1 cellular context compared by ENCODE assay signal in the genomic region with DNA sequence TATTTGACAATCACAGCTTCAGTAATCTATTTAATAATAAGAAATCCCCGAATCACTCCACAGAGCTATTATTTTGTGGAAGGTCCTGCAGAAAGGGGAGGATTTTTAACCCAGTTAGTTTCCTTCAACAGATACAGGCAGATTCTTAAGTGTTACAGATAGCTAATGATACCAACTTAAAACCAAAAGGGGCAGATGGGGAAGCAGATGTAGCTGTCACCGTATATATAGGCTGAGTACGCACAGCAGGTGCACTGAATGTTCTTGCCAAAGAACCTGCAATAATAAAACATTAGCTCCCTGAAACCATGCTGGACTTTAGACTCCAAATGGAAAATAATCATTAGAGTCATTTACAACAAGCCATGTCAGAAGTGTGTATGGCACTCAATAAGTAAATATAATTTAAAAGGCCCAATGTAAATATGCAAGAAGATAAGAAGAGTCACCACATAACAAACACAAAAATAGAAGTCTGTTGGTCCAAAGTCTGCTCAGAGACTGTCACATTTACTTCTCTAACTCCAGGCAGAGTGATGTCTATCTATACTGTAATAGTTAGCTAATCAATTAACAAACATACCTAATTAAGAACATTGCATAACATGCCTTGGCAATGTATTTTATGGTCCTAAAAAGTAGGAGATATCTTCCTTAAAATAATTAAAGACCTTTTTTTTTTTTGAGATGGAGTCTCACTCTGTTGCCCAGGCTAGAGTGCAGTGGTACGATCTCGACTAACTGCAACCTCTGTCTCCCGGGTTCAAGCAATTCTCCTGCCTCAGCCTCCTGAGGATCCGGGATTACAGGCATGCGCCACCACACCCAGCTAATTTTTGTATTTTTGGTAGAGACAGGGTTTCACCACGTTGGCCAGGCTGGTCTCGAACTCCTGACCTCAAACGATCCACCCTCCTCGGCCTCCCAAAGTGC.
A peak's percentile ranks its signal among the peaks of the same experiment; 100 is the strongest.
TF ChIP-seq lines count a peak whose summit lies in the region.

No MANE protein-coding gene starts in this region.

TF ChIP-seq in HepG2, 621 proteins besides CTCF, POLR2A, EP300 and RAD21 (continued from another document and continues in another):
- TF ChIP-seq, protein P1, sequence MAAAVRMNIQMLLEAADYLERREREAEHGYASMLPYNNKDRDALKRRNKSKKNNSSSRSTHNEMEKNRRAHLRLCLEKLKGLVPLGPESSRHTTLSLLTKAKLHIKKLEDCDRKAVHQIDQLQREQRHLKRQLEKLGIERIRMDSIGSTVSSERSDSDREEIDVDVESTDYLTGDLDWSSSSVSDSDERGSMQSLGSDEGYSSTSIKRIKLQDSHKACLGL (CRISPR knock-in tag; IDR thresholded peaks at IDR 0.05) = no peak
- TF ChIP-seq NFE2 (CRISPR knock-in tag; IDR thresholded peaks at IDR 0.05) = no peak
- TF ChIP-seq ZNF839 (CRISPR knock-in tag; IDR thresholded peaks at IDR 0.05; ENCODE audit: borderline replicate concordance) = no peak
- peak; percentile 100 for TF ChIP-seq MEF2D (CRISPR knock-in tag; IDR thresholded peaks at IDR 0.05)
- TF ChIP-seq SOX13 (IDR thresholded peaks at IDR 0.05) = peak; percentile 80
- TF ChIP-seq SOX13 (CRISPR knock-in tag; conservative IDR thresholded peaks at IDR 0.05 in 1 of 2, IDR thresholded peaks at IDR 0.05 in 1 of 2) = peak; percentile 93 to 98
- no peak for TF ChIP-seq NFYB (CRISPR knock-in tag; IDR thresholded peaks at IDR 0.05)
- TF ChIP-seq, protein P2, sequence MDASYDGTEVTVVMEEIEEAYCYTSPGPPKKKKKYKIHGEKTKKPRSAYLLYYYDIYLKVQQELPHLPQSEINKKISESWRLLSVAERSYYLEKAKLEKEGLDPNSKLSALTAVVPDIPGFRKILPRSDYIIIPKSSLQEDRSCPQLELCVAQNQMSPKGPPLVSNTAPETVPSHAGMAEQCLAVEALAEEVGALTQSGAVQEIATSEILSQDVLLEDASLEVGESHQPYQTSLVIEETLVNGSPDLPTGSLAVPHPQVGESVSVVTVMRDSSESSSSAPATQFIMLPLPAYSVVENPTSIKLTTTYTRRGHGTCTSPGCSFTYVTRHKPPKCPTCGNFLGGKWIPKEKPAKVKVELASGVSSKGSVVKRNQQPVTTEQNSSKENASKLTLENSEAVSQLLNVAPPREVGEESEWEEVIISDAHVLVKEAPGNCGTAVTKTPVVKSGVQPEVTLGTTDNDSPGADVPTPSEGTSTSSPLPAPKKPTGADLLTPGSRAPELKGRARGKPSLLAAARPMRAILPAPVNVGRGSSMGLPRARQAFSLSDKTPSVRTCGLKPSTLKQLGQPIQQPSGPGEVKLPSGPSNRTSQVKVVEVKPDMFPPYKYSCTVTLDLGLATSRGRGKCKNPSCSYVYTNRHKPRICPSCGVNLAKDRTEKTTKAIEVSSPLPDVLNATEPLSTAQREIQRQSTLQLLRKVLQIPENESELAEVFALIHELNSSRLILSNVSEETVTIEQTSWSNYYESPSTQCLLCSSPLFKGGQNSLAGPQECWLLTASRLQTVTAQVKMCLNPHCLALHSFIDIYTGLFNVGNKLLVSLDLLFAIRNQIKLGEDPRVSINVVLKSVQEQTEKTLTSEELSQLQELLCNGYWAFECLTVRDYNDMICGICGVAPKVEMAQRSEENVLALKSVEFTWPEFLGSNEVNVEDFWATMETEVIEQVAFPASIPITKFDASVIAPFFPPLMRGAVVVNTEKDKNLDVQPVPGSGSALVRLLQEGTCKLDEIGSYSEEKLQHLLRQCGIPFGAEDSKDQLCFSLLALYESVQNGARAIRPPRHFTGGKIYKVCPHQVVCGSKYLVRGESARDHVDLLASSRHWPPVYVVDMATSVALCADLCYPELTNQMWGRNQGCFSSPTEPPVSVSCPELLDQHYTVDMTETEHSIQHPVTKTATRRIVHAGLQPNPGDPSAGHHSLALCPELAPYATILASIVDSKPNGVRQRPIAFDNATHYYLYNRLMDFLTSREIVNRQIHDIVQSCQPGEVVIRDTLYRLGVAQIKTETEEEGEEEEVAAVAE (CRISPR knock-in tag; IDR thresholded peaks at IDR 0.05; ENCODE audit: borderline replicate concordance) = peak; percentile 79
- no peak; the same call in 1 of the 2 replicates for TF ChIP-seq ZBTB42 (CRISPR knock-in tag; IDR thresholded peaks at IDR 0.05)
- TF ChIP-seq ZNF138 (CRISPR knock-in tag; IDR thresholded peaks at IDR 0.05; ENCODE audit: low read depth) = no peak
- TF ChIP-seq MEIS2 (CRISPR knock-in tag; IDR thresholded peaks at IDR 0.05) = peak; percentile 95
- 0 out of 2 replicates have a peak, but pooled peaks have one; percentile 27 for TF ChIP-seq ZNF598 (CRISPR knock-in tag; IDR thresholded peaks at IDR 0.05; ENCODE audit: borderline replicate concordance)
- no peak for TF ChIP-seq ATRX (CRISPR knock-in tag; IDR thresholded peaks at IDR 0.05; ENCODE audit: borderline replicate concordance)
- no peak for TF ChIP-seq NBN (conservative IDR thresholded peaks at IDR 0.05)
- TF ChIP-seq, protein P3, sequence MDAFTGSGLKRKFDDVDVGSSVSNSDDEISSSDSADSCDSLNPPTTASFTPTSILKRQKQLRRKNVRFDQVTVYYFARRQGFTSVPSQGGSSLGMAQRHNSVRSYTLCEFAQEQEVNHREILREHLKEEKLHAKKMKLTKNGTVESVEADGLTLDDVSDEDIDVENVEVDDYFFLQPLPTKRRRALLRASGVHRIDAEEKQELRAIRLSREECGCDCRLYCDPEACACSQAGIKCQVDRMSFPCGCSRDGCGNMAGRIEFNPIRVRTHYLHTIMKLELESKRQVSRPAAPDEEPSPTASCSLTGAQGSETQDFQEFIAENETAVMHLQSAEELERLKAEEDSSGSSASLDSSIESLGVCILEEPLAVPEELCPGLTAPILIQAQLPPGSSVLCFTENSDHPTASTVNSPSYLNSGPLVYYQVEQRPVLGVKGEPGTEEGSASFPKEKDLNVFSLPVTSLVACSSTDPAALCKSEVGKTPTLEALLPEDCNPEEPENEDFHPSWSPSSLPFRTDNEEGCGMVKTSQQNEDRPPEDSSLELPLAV (CRISPR knock-in tag; conservative IDR thresholded peaks at IDR 0.05; ENCODE audit: low read depth) = no peak
- no peak for TF ChIP-seq ZNF253 (CRISPR knock-in tag; IDR thresholded peaks at IDR 0.05; ENCODE audit: borderline replicate concordance)
- peak; percentile 70; the same call in 1 of the 2 replicates for TF ChIP-seq MTA1 (CRISPR knock-in tag; IDR thresholded peaks at IDR 0.05; ENCODE audit: borderline replicate concordance)
- peak; percentile 74; the same call in 1 of the 2 replicates for TF ChIP-seq PAF1 (CRISPR knock-in tag; IDR thresholded peaks at IDR 0.05)
- no peak for TF ChIP-seq CENPX (CRISPR knock-in tag; IDR thresholded peaks at IDR 0.05)
- no peak; the same call in 1 of the 2 replicates for TF ChIP-seq KLF11 (CRISPR knock-in tag; IDR thresholded peaks at IDR 0.05)
- TF ChIP-seq HES4 (CRISPR knock-in tag; IDR thresholded peaks at IDR 0.05; ENCODE audit: borderline replicate concordance) = no peak
- TF ChIP-seq, protein P4, sequence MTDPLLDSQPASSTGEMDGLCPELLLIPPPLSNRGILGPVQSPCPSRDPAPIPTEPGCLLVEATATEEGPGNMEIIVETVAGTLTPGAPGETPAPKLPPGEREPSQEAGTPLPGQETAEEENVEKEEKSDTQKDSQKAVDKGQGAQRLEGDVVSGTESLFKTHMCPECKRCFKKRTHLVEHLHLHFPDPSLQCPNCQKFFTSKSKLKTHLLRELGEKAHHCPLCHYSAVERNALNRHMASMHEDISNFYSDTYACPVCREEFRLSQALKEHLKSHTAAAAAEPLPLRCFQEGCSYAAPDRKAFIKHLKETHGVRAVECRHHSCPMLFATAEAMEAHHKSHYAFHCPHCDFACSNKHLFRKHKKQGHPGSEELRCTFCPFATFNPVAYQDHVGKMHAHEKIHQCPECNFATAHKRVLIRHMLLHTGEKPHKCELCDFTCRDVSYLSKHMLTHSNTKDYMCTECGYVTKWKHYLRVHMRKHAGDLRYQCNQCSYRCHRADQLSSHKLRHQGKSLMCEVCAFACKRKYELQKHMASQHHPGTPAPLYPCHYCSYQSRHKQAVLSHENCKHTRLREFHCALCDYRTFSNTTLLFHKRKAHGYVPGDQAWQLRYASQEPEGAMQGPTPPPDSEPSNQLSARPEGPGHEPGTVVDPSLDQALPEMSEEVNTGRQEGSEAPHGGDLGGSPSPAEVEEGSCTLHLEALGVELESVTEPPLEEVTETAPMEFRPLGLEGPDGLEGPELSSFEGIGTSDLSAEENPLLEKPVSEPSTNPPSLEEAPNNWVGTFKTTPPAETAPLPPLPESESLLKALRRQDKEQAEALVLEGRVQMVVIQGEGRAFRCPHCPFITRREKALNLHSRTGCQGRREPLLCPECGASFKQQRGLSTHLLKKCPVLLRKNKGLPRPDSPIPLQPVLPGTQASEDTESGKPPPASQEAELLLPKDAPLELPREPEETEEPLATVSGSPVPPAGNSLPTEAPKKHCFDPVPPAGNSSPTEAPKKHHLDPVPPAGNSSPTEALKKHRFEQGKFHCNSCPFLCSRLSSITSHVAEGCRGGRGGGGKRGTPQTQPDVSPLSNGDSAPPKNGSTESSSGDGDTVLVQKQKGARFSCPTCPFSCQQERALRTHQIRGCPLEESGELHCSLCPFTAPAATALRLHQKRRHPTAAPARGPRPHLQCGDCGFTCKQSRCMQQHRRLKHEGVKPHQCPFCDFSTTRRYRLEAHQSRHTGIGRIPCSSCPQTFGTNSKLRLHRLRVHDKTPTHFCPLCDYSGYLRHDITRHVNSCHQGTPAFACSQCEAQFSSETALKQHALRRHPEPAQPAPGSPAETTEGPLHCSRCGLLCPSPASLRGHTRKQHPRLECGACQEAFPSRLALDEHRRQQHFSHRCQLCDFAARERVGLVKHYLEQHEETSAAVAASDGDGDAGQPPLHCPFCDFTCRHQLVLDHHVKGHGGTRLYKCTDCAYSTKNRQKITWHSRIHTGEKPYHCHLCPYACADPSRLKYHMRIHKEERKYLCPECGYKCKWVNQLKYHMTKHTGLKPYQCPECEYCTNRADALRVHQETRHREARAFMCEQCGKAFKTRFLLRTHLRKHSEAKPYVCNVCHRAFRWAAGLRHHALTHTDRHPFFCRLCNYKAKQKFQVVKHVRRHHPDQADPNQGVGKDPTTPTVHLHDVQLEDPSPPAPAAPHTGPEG (CRISPR knock-in tag; IDR thresholded peaks at IDR 0.05) = peak; percentile 50; the same call in 1 of the 2 replicates
- TF ChIP-seq RCOR2 (CRISPR knock-in tag; IDR thresholded peaks at IDR 0.05) = peak; percentile 99
- TF ChIP-seq ZNF350 (CRISPR knock-in tag; IDR thresholded peaks at IDR 0.05; ENCODE audit: borderline replicate concordance, low read depth) = peak; percentile 55; the same call in 1 of the 2 replicates
- no peak for TF ChIP-seq ZZZ3 (CRISPR knock-in tag; IDR thresholded peaks at IDR 0.05; ENCODE audit: borderline replicate concordance)
- TF ChIP-seq ATM (IDR thresholded peaks at IDR 0.05; ENCODE audit: borderline replicate concordance) = 0 out of 2 replicates have a peak, but pooled peaks have one; percentile 20
- peak; percentile 83 for TF ChIP-seq ZMYM4 (CRISPR knock-in tag; IDR thresholded peaks at IDR 0.05)
- TF ChIP-seq, protein P5, sequence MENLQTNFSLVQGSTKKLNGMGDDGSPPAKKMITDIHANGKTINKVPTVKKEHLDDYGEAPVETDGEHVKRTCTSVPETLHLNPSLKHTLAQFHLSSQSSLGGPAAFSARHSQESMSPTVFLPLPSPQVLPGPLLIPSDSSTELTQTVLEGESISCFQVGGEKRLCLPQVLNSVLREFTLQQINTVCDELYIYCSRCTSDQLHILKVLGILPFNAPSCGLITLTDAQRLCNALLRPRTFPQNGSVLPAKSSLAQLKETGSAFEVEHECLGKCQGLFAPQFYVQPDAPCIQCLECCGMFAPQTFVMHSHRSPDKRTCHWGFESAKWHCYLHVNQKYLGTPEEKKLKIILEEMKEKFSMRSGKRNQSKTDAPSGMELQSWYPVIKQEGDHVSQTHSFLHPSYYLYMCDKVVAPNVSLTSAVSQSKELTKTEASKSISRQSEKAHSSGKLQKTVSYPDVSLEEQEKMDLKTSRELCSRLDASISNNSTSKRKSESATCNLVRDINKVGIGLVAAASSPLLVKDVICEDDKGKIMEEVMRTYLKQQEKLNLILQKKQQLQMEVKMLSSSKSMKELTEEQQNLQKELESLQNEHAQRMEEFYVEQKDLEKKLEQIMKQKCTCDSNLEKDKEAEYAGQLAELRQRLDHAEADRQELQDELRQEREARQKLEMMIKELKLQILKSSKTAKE (CRISPR knock-in tag; IDR thresholded peaks at IDR 0.05; ENCODE audit: borderline replicate concordance) = peak; percentile 92; the same call in 1 of the 2 replicates
- 0 out of 2 replicates have a peak, but pooled peaks have one; percentile 87 for TF ChIP-seq ZSCAN29 (CRISPR knock-in tag; conservative IDR thresholded peaks at IDR 0.05)
- TF ChIP-seq, protein P6, sequence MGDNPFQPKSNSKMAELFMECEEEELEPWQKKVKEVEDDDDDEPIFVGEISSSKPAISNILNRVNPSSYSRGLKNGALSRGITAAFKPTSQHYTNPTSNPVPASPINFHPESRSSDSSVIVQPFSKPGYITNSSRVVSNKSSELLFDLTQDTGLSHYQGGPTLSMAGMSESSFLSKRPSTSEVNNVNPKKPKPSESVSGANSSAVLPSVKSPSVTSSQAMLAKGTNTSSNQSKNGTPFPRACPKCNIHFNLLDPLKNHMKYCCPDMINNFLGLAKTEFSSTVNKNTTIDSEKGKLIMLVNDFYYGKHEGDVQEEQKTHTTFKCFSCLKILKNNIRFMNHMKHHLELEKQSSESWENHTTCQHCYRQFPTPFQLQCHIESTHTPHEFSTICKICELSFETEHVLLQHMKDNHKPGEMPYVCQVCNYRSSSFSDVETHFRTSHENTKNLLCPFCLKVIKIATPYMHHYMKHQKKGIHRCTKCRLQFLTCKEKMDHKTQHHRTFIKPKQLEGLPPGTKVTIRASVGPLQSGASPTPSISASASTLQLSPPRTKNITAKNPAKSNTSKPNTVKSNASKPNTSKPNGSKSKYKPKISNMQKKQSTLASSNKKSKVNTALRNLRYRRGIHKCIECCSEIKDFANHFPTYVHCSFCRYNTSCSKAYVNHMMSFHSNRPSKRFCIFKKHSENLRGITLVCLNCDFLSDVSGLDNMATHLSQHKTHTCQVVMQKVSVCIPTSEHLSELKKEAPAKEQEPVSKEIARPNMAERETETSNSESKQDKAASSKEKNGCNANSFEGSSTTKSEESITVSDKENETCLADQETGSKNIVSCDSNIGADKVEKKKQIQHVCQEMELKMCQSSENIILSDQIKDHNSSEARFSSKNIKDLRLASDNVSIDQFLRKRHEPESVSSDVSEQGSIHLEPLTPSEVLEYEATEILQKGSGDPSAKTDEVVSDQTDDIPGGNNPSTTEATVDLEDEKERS (CRISPR knock-in tag; IDR thresholded peaks at IDR 0.05) = peak; percentile 95
- TF ChIP-seq SP140L (CRISPR knock-in tag; IDR thresholded peaks at IDR 0.05; ENCODE audit: borderline replicate concordance) = no peak; the same call in 1 of the 2 replicates
- TF ChIP-seq RNF2 (conservative IDR thresholded peaks at IDR 0.05; ENCODE audit: low read depth) = no peak
- peak; percentile 94 for TF ChIP-seq PITX1 (CRISPR knock-in tag; IDR thresholded peaks at IDR 0.05)
- TF ChIP-seq SMAD1 (CRISPR knock-in tag; IDR thresholded peaks at IDR 0.05; ENCODE audit: borderline replicate concordance, low read depth) = no peak
- TF ChIP-seq ZNF678 (CRISPR knock-in tag; IDR thresholded peaks at IDR 0.05) = no peak; the same call in 1 of the 2 replicates
- no peak for TF ChIP-seq ZNF660 (CRISPR knock-in tag; IDR thresholded peaks at IDR 0.05; ENCODE audit: borderline replicate concordance, low read depth)
- TF ChIP-seq SRF (IDR thresholded peaks at IDR 0.05; ENCODE audit: low read depth, low read length) = no peak; the same call in 1 of the 2 replicates
- peak; percentile 99 for TF ChIP-seq HNF4G (IDR thresholded peaks at IDR 0.05; ENCODE audit: borderline replicate concordance, low read depth, low read length)
- TF ChIP-seq HNF4G (CRISPR knock-in tag; IDR thresholded peaks at IDR 0.05; ENCODE audit: borderline replicate concordance, low read depth) = peak; percentile 99
